ENCODE assay signal across 8 cellular contexts in the genomic region with DNA sequence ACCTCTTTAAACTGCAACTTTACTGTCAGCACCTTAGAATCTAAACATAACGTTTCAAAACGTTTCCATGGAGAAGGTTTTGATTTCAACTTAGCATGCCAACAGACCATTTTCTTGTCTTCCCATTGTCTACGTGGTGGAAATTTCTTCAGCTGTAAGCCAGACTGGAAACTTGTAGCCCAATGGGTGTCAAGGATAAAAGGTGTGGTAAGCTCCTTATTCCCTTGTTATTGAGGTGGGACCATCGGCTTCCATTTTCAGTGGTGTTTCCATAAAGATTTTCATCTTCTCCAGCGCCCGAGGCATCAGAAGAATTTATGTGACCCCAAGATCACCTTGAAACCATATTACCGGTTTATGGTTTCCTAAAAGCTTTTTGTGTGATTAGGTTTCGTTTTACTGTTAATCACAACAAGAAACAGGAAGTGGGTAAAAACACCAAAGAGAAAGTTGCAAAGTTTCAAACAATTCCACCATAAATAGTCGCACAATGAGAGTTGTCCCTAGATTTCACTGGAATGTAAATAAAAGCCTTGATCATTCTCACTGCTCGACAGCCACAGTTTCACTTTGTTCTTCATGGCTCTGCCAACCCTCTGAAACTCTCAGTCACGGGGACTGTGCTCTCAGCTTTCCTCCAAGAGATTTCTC.
A peak's percentile ranks its signal among the peaks of the same experiment; 100 is the strongest.
DNase-seq lines count a peak whose midpoint lies in the region; ATAC-seq and TF ChIP-seq lines count a peak whose summit lies in the region.

No MANE protein-coding gene starts in this region.

- TF ChIP-seq CTCF in Calu3 (IDR thresholded peaks at IDR 0.05; ENCODE audit: unreplicated experiment) (no peak), fibroblast of pulmonary artery (IDR thresholded peaks at IDR 0.05; ENCODE audit: low read length, missing control alignments) (no peak), prostate gland (IDR thresholded peaks at IDR 0.05) (peak in 1 of 4 experiments; percentile 5)

- peaks cover 50% of the 10 kb centered on the region for H3K4me1 Mint-ChIP-seq in Calu3 (ENCODE audit: low read depth, unreplicated experiment)

- no peaks in the 10 kb centered on the region for H3K4me1 ChIP-seq in prostate gland (replicated peaks)

- no peaks in the 10 kb centered on the region for H3K27me3 Mint-ChIP-seq in Calu3 (ENCODE audit: unreplicated experiment)

- WGBS in prostate gland = 2% methylated on average over 11 of the region's 11 CpGs

- H3K4me3 ChIP-seq in fibroblast of pulmonary artery (replicated peaks; ENCODE audit: low read depth, low read length) = peak overlapping the region; percentile 31
- peak overlapping the region; percentile 33 to 36 for H3K4me3 ChIP-seq in prostate gland

- CTCF ChIA-PET in Calu3 (lab: Charles Lee) = interaction anchor here (0.6 to 2.3 kb wide), 7 partner anchors 11 to 107 kb away, joined by 3 to 14 read pairs (median 5); a partner anchor contains a TSS

- H3K36me3 ChIP-seq in prostate gland = no peaks in the 10 kb centered on the region

- BruUV-seq in Calu3 (replicated peaks; lab: Mats Ljungman, UMichigan) = no TSS peak

- peak; percentile 66 for ATAC-seq in GM19455 (IDR thresholded peaks at IDR 0.05; ENCODE audit: unreplicated experiment)
- peak; percentile 61 for ATAC-seq in HG03442 (IDR thresholded peaks at IDR 0.05; ENCODE audit: unreplicated experiment)

- H3K9me3 Mint-ChIP-seq in Calu3 (ENCODE audit: low read depth, unreplicated experiment) = peaks cover 3% of the 10 kb centered on the region

- no peak for TF ChIP-seq POLR2A in prostate gland (IDR thresholded peaks at IDR 0.05)

- H3K27me3 ChIP-seq in prostate gland (replicated peaks; ENCODE audit: insufficient read depth) = no peaks in the 10 kb centered on the region

- intact Hi-C loops in Calu3 (cut with micrococcal nuclease; ENCODE audit: unreplicated experiment) = loop anchor here (1.0 to 5.0 kb wide), 5 partner anchors 49 to 366 kb away; a partner anchor contains a TSS
- intact Hi-C loops in prostate gland (cut with DNase I) = loop anchor here (2.0 to 10.0 kb wide), 2 partner anchors 64 to 220 kb away; no protein-coding TSS in a partner anchor

- peak overlapping the region; percentile 37 for H3K4me3 Mint-ChIP-seq in Calu3 (ENCODE audit: low read depth, unreplicated experiment)

- H3K27ac ChIP-seq in prostate gland = peak overlapping the region; percentile 47 to 61

- no peaks in the 10 kb centered on the region for H3K9me3 ChIP-seq in prostate gland

- H3K27ac Mint-ChIP-seq in Calu3 (ENCODE audit: unreplicated experiment) = peak overlapping the region; percentile 81

- DNase-seq in Calu3 (no peak), UCSD-AML1 (lab: John Stamatoyannopoulos, UW; ENCODE audit: unreplicated experiment) (peak; percentile 11), fibroblast of pulmonary artery (ENCODE audit: low read depth) (peak; percentile 36), prostate gland (ENCODE audit: low spot score) (peak; percentile 42), GOT3 (lab: John Stamatoyannopoulos, UW) (no peak), NK-92 (lab: John Stamatoyannopoulos, UW; ENCODE audit: unreplicated experiment) (no peak)

- peaks cover 5% of the 10 kb centered on the region for H3K36me3 Mint-ChIP-seq in Calu3 (ENCODE audit: insufficient read depth, unreplicated experiment)

Comparison
In these comparisons a context has a peak if more than half of its experiments do, and no peak if none do; other contexts are left out.
1. DNase-seq: peak in UCSD-AML1 (single experiment), fibroblast of pulmonary artery (single experiment) and prostate gland (single experiment); none in Calu3 (single experiment), GOT3 (single experiment) and NK-92 (single experiment).